In genomic region chr3:126134219-126134975, GRCh38 we compare ENCODE assay signal across 7 cellular contexts. TPM values are rescaled to one million over a fixed set of nuclear protein-coding genes. Genes with fewer than 3 reads are reported as not detected.
DNase-seq lines count a peak whose midpoint lies in the region; TF ChIP-seq lines count a peak whose summit lies in the region.

No MANE protein-coding gene starts in this region.

- peak; percentile 78 for TF ChIP-seq CTCF in GM12873 (IDR thresholded peaks at IDR 0.05; ENCODE audit: insufficient read depth, low read depth, low read length, missing control alignments)
- TF ChIP-seq CTCF in cardiac fibroblast (IDR thresholded peaks at IDR 0.05; ENCODE audit: low read depth, low read length): peak; percentile 73
- TF ChIP-seq CTCF in kidney epithelial cell (IDR thresholded peaks at IDR 0.05; ENCODE audit: insufficient read depth, low read length, poor library complexity, severe bottlenecking): peak; percentile 82

- no peaks in the 10 kb centered on the region for H3K36me3 ChIP-seq in kidney epithelial cell (ENCODE audit: control insufficient read depth, insufficient read depth, low read length)

- peak; percentile 68 for DNase-seq in NCI-H1105 (lab: John Stamatoyannopoulos, UW)
- peak; percentile 17 for DNase-seq in T-helper 9 cell
- DNase-seq in cardiac fibroblast (ENCODE audit: low read depth in 2 of 2): peak; percentile 59 to 62
- DNase-seq in kidney epithelial cell (ENCODE audit: low read depth): no peak
- peak; percentile 48 to 58 for DNase-seq in stimulated activated CD4-positive, alpha-beta T cell treated with anti-CD3 and anti-CD28 coated beads, Interleukin-2, amount 100 ng/mL, for 24 hours
- no peak for DNase-seq in amniotic stem cell (lab: John Stamatoyannopoulos, UW)

- H3K27me3 ChIP-seq in kidney epithelial cell (ENCODE audit: control insufficient read depth, insufficient read depth, low read length): peaks cover 10% of the 10 kb centered on the region

- no peak overlapping the region for H3K4me3 ChIP-seq in cardiac fibroblast (replicated peaks in 1 of 2; ENCODE audit: low read depth in 2 of 2, low read length in 2 of 2)
- H3K4me3 ChIP-seq in kidney epithelial cell (ENCODE audit: low read depth, low read length): no peak overlapping the region

RNA-seq across cellular contexts. Expression of gene ALDH1L1, which starts 46.0 kb away (rescaled TPM):
- 1.0 and 1.2 TPM in 2 replicates for total RNA-seq in kidney epithelial cell

RNA-seq across cellular contexts. Expression of gene SLC41A3, which starts 50.5 kb away (rescaled TPM):
- total RNA-seq in kidney epithelial cell: 73.4 and 74.9 TPM in 2 replicates

Comparison
In these comparisons a context has a peak if more than half of its experiments do, and no peak if none do; other contexts are left out.
1. DNase-seq: peak in NCI-H1105 (single experiment), T-helper 9 cell (single experiment), cardiac fibroblast (2 of 2) and stimulated activated CD4-positive, alpha-beta T cell treated with anti-CD3 and anti-CD28 coated beads, Interleukin-2, amount 100 ng/mL, for 24 hours (2 of 2); none in kidney epithelial cell (single experiment) and amniotic stem cell (single experiment).
2. Peak in every context shown above with its lines, with median percentiles within 50 percentile points of each other: CTCF ChIP-seq.